ENCODE assay signal across 18 cellular contexts in the genomic region with DNA sequence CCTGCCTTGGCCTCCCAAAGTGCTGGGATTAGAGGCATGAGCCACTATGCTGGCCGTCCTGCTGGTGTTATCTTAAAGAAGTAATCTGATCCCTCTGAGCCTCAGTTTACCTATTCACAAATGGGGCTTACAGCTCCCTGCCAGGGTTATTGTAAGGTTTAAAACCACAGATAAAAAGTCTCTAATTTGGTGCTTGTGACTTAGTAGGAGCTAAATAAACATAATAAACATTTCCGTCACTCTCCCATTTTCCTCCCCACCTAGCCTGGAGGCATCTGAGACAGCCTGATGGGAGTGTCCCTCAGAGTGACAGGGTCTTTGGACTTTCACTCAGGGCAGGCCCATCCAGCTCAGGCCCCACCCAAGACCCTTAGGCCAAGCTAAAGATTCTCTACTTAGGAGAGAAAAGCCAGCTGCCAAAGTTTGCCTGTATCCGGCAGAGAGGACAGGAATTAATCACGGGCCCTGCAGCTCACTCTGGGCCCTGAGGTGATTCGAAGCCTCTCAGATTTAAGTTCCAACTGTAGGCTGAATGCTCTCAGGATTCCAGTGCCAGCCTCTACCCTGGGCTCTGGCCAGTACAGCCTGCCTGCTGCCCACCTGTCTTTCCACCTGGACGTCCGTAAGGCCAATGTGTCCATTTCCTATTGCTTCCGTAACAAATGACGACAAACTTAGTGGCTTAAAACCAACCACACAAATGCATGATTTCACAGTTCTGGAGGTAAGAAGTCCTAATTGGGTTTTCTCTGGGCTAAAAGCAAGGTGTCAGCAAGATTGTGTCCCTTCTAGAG.
"Had no signal": no experiment of that assay in that cellular context is flagged by ENCODE, and none has a peak within 500 bp of the region (broad histone marks: within the 10 kb centered on the region; RNA-seq: fewer than 3 reads in every experiment).

No MANE protein-coding gene starts in this region.

- DNase-seq: effector memory CD8-positive, alpha-beta T cell; gastrocnemius medialis; glutamatergic neuron; left cardiac atrium; left ventricle myocardium inferior; lower lobe of right lung; midbrain; sigmoid colon; stimulated activated CD4-positive, alpha-beta T cell treated with anti-CD3 and anti-CD28 coated beads, Interleukin-2, amount 100 ng/mL, for 24 hours; stimulated activated CD4-positive, alpha-beta T cell treated with anti-CD3 and anti-CD28 coated beads, Interleukin-4, amount 100 ng/mL, for 4 hours; stimulated activated naive CD4-positive, alpha-beta T cell; uterus had no signal

- H3K27me3 ChIP-seq: esophagus muscularis mucosa, gastrocnemius medialis, neutrophil, right atrium auricular region, sigmoid colon, uterus had no signal

- H3K27ac ChIP-seq: epithelial cell of prostate, esophagus muscularis mucosa, gastrocnemius medialis, left ventricle myocardium inferior, lower lobe of right lung, neutrophil, right atrium auricular region, sigmoid colon, skin epidermis, uterus had no signal

- ATAC-seq: effector memory CD8-positive, alpha-beta T cell; gastrocnemius medialis; left cardiac atrium; lower lobe of right lung; natural killer cell treated with Interleukin-12 subunit alpha and Interleukin-12 subunit beta and Interleukin-15 and Interleukin-18, amount 100 ng/mL, for 72 hours had no signal

- H3K4me1 ChIP-seq: esophagus muscularis mucosa, gastrocnemius medialis, left ventricle myocardium inferior, lower lobe of right lung, right atrium auricular region, sigmoid colon, uterus had no signal

- H3K9me3 ChIP-seq: esophagus muscularis mucosa, gastrocnemius medialis, left ventricle myocardium inferior, lower lobe of right lung, neutrophil, right atrium auricular region, sigmoid colon, uterus had no signal

- H3K4me3 ChIP-seq: esophagus muscularis mucosa, gastrocnemius medialis, left ventricle myocardium inferior, lower lobe of right lung, right atrium auricular region, sigmoid colon, skin epidermis, uterus had no signal

- H3K36me3 ChIP-seq: esophagus muscularis mucosa, gastrocnemius medialis, left ventricle myocardium inferior, lower lobe of right lung, neutrophil, right atrium auricular region, sigmoid colon, uterus had no signal
